Comparison of ENCODE assay signal across 32 cellular contexts in genomic region chr4:109248322-109248895, GRCh38. TPM values are rescaled to one million over a fixed set of nuclear protein-coding genes. Genes with fewer than 3 reads are reported as not detected.
"Had no signal": no experiment of that assay in that cellular context is flagged by ENCODE, and none has a peak within 500 bp of the region (broad histone marks: within the 10 kb centered on the region; RNA-seq: fewer than 3 reads in every experiment).

No MANE protein-coding gene starts in this region.

- H3K27me3 Mint-ChIP-seq: activated CD4-positive, alpha-beta memory T cell treated with anti-CD3 and anti-CD28 coated beads for 36 hours; activated CD4-positive, alpha-beta T cell treated with anti-CD3 and anti-CD28 coated beads for 36 hours; activated CD8-positive, alpha-beta memory T cell treated with anti-CD3 and anti-CD28 coated beads, Interleukin-2, amount 10 ng/mL, durations not matched to agents 7 days and 5 days; activated naive CD8-positive, alpha-beta T cell treated with anti-CD3 and anti-CD28 coated beads, Interleukin-2, amount 10 ng/mL, durations not matched to agents 7 days and 5 days; dendritic cell treated with granulocyte-macrophage colony-stimulating factor and Interleukin-4, amounts not matched to agents 40 ng/mL and 50 ng/mL, for 4 days had no signal

- H3K36me3 Mint-ChIP-seq: activated CD4-positive, alpha-beta memory T cell treated with anti-CD3 and anti-CD28 coated beads for 36 hours; activated CD8-positive, alpha-beta memory T cell treated with anti-CD3 and anti-CD28 coated beads, Interleukin-2, amount 10 ng/mL, durations not matched to agents 7 days and 5 days; activated naive CD4-positive, alpha-beta T cell treated with anti-CD3 and anti-CD28 coated beads, Interleukin-2, amount 50 U/mL, for 72 hours; activated naive CD8-positive, alpha-beta T cell treated with anti-CD3 and anti-CD28 coated beads, Interleukin-2, amount 10 ng/mL, durations not matched to agents 7 days and 5 days had no signal

- H3K4me3 Mint-ChIP-seq: activated CD4-positive, alpha-beta memory T cell treated with anti-CD3 and anti-CD28 coated beads for 36 hours; activated CD4-positive, alpha-beta T cell treated with anti-CD3 and anti-CD28 coated beads for 36 hours; activated CD4-positive, alpha-beta T cell treated with anti-CD3 and anti-CD28 coated beads, Interleukin-2, amount 10 ng/mL, durations not matched to agents 24 days and 14 days; activated CD8-positive, alpha-beta memory T cell treated with anti-CD3 and anti-CD28 coated beads, Interleukin-2, amount 10 ng/mL, durations not matched to agents 7 days and 5 days; activated CD8-positive, alpha-beta T cell treated with anti-CD3 and anti-CD28 coated beads, Interleukin-2, amount 10 ng/mL, durations not matched to agents 7 days and 5 days; activated naive CD4-positive, alpha-beta T cell treated with anti-CD3 and anti-CD28 coated beads for 36 hours; activated naive CD8-positive, alpha-beta T cell treated with anti-CD3 and anti-CD28 coated beads, Interleukin-2, amount 10 ng/mL, durations not matched to agents 7 days and 5 days; activated T-helper 1 cell treated with anti-CD3 and anti-CD28 coated beads, Interleukin-12 subunit alpha, Interleukin-12 subunit beta, Interleukin-2, Interleukin-4 antibody, amounts not matched to agents 30 ng/mL and 10 ng/mL and 1 ng/mL, durations not matched to agents 14 hours and 24 hours and 36 hours; central memory CD8-positive, alpha-beta T cell; dendritic cell treated with granulocyte-macrophage colony-stimulating factor and Interleukin-4, amounts not matched to agents 40 ng/mL and 50 ng/mL, for 4 days; endodermal cell; T-helper 17 cell; T-helper 2 cell treated with Interferon-gamma antibody and Interleukin-4, amounts not matched to agents 5 μg/mL and 100 μg/mL, for 36 hours had no signal

- H3K9me3 Mint-ChIP-seq: activated CD4-positive, alpha-beta memory T cell treated with anti-CD3 and anti-CD28 coated beads for 36 hours; activated CD4-positive, alpha-beta T cell treated with anti-CD3 and anti-CD28 coated beads, Interleukin-2, amount 10 ng/mL, durations not matched to agents 24 days and 14 days; activated naive CD4-positive, alpha-beta T cell treated with anti-CD3 and anti-CD28 coated beads for 36 hours; activated naive CD4-positive, alpha-beta T cell treated with anti-CD3 and anti-CD28 coated beads, Interleukin-2, amount 50 U/mL, for 72 hours; activated T-helper 1 cell treated with anti-CD3 and anti-CD28 coated beads, Interleukin-12 subunit alpha, Interleukin-12 subunit beta, Interleukin-2, Interleukin-4 antibody, amounts not matched to agents 30 ng/mL and 10 ng/mL and 1 ng/mL, durations not matched to agents 14 hours and 24 hours and 36 hours; activated T-helper 2 cell treated with anti-CD3 and anti-CD28 coated beads, Interferon-gamma antibody, Interleukin-2, Interleukin-4, amounts not matched to agents 10 μg/mL and 5 μg/mL and 100 μg/mL, durations not matched to agents 14 hours and 24 hours and 36 hours; central memory CD8-positive, alpha-beta T cell; dendritic cell treated with granulocyte-macrophage colony-stimulating factor and Interleukin-4, amounts not matched to agents 40 ng/mL and 50 ng/mL, for 4 days; endodermal cell; T-helper 2 cell treated with Interferon-gamma antibody and Interleukin-4, amounts not matched to agents 5 μg/mL and 100 μg/mL, for 36 hours had no signal

- H3K27ac Mint-ChIP-seq: activated CD4-positive, alpha-beta memory T cell treated with anti-CD3 and anti-CD28 coated beads for 36 hours; activated CD4-positive, alpha-beta T cell treated with anti-CD3 and anti-CD28 coated beads for 36 hours; activated CD4-positive, alpha-beta T cell treated with anti-CD3 and anti-CD28 coated beads, Interleukin-2, amount 10 ng/mL, durations not matched to agents 24 days and 14 days; activated CD8-positive, alpha-beta memory T cell treated with anti-CD3 and anti-CD28 coated beads, Interleukin-2, amount 10 ng/mL, durations not matched to agents 7 days and 5 days; activated CD8-positive, alpha-beta T cell treated with anti-CD3 and anti-CD28 coated beads, Interleukin-2, amount 10 ng/mL, durations not matched to agents 7 days and 5 days; activated naive CD4-positive, alpha-beta T cell treated with anti-CD3 and anti-CD28 coated beads for 36 hours; activated naive CD4-positive, alpha-beta T cell treated with anti-CD3 and anti-CD28 coated beads, Interleukin-2, amount 50 U/mL, for 72 hours; activated naive CD8-positive, alpha-beta T cell treated with anti-CD3 and anti-CD28 coated beads, Interleukin-2, amount 10 ng/mL, durations not matched to agents 7 days and 5 days; activated T-helper 1 cell treated with anti-CD3 and anti-CD28 coated beads, Interleukin-12 subunit alpha, Interleukin-12 subunit beta, Interleukin-2, Interleukin-4 antibody, amounts not matched to agents 30 ng/mL and 10 ng/mL and 1 ng/mL, durations not matched to agents 14 hours and 24 hours and 36 hours; activated T-helper 2 cell treated with anti-CD3 and anti-CD28 coated beads, Interferon-gamma antibody, Interleukin-2, Interleukin-4, amounts not matched to agents 10 μg/mL and 5 μg/mL and 100 μg/mL, durations not matched to agents 14 hours and 24 hours and 36 hours; dendritic cell treated with granulocyte-macrophage colony-stimulating factor and Interleukin-4, amounts not matched to agents 40 ng/mL and 50 ng/mL, for 4 days; endodermal cell; T-helper 17 cell; T-helper 2 cell treated with Interferon-gamma antibody and Interleukin-4, amounts not matched to agents 5 μg/mL and 100 μg/mL, for 36 hours had no signal

- H3K4me3 ChIP-seq: coronary artery, dorsolateral prefrontal cortex had no signal

- ATAC-seq: activated CD4-positive, alpha-beta T cell treated with anti-CD3 and anti-CD28 coated beads for 36 hours; activated CD8-positive, alpha-beta memory T cell treated with anti-CD3 and anti-CD28 coated beads, Interleukin-2, amount 10 ng/mL, durations not matched to agents 7 days and 5 days; activated CD8-positive, alpha-beta T cell treated with anti-CD3 and anti-CD28 coated beads, Interleukin-2, amount 10 ng/mL, durations not matched to agents 7 days and 5 days; activated naive CD4-positive, alpha-beta T cell treated with anti-CD3 and anti-CD28 coated beads, Interleukin-2, amount 50 U/mL, for 72 hours; esophagus mucosa; T-helper 17 cell had no signal

- DNase-seq: activated CD4-positive, alpha-beta memory T cell treated with anti-CD3 and anti-CD28 coated beads for 36 hours; activated CD4-positive, alpha-beta T cell treated with anti-CD3 and anti-CD28 coated beads for 36 hours; activated CD4-positive, alpha-beta T cell treated with anti-CD3 and anti-CD28 coated beads, Interleukin-2, amount 10 ng/mL, durations not matched to agents 24 days and 14 days; activated CD4-positive, CD25-positive, alpha-beta regulatory T cell; activated CD4-positive, CD25-positive, alpha-beta regulatory T cell treated with anti-CD3 and anti-CD28 coated beads, Interleukin-2, amount 50 U/mL, for 72 hours; activated CD8-positive, alpha-beta memory T cell treated with anti-CD3 and anti-CD28 coated beads, Interleukin-2, amount 10 ng/mL, durations not matched to agents 7 days and 5 days; activated CD8-positive, alpha-beta memory T cell treated with anti-CD3 and anti-CD28 coated beads, Interleukin-2, amount 50 U/mL, for 4 hours; activated CD8-positive, alpha-beta T cell treated with anti-CD3 and anti-CD28 coated beads, Interleukin-2, amount 10 ng/mL, durations not matched to agents 7 days and 5 days; activated effector memory CD4-positive, alpha-beta T cell treated with anti-CD3 and anti-CD28 coated beads, Interleukin-2, amount 50 U/mL, for 16 hours; activated naive CD4-positive, alpha-beta T cell treated with anti-CD3 and anti-CD28 coated beads for 36 hours; activated naive CD8-positive, alpha-beta T cell treated with anti-CD3 and anti-CD28 coated beads, Interleukin-2, amount 10 ng/mL, durations not matched to agents 7 days and 5 days; activated T-cell treated with anti-CD3 and anti-CD28 coated beads, Interleukin-2, amount 50 U/mL, for 1 hour; activated T-cell treated with anti-CD3 and anti-CD28 coated beads, Interleukin-2, amount 50 U/mL, for 48 hours; brain microvascular endothelial cell; dorsolateral prefrontal cortex; effector memory CD4-positive, alpha-beta T cell; endodermal cell; foreskin fibroblast; head of caudate nucleus; T-helper 1 cell; T-helper 17 cell; T1000; WERI-Rb-1 had no signal

- H3K4me1 Mint-ChIP-seq: activated CD4-positive, alpha-beta T cell treated with anti-CD3 and anti-CD28 coated beads for 36 hours; activated CD4-positive, alpha-beta T cell treated with anti-CD3 and anti-CD28 coated beads, Interleukin-2, amount 10 ng/mL, durations not matched to agents 24 days and 14 days; activated CD8-positive, alpha-beta memory T cell treated with anti-CD3 and anti-CD28 coated beads, Interleukin-2, amount 10 ng/mL, durations not matched to agents 7 days and 5 days; activated naive CD8-positive, alpha-beta T cell treated with anti-CD3 and anti-CD28 coated beads, Interleukin-2, amount 10 ng/mL, durations not matched to agents 7 days and 5 days; central memory CD8-positive, alpha-beta T cell; T-helper 17 cell had no signal

RNA-seq across cellular contexts. Expression of gene COL25A1, which starts 54.0 kb away (rescaled TPM):
- total RNA-seq: activated CD4-positive, alpha-beta memory T cell treated with anti-CD3 and anti-CD28 coated beads for 36 hours; activated CD4-positive, alpha-beta T cell treated with anti-CD3 and anti-CD28 coated beads for 36 hours; activated CD4-positive, alpha-beta T cell treated with anti-CD3 and anti-CD28 coated beads, Interleukin-2, amount 10 ng/mL, durations not matched to agents 24 days and 14 days; activated CD8-positive, alpha-beta memory T cell treated with anti-CD3 and anti-CD28 coated beads for 36 hours; activated CD8-positive, alpha-beta memory T cell treated with anti-CD3 and anti-CD28 coated beads, Interleukin-2, amount 10 ng/mL, durations not matched to agents 7 days and 5 days; activated CD8-positive, alpha-beta T cell treated with anti-CD3 and anti-CD28 coated beads, Interleukin-2, amount 10 ng/mL, durations not matched to agents 7 days and 5 days; activated naive CD4-positive, alpha-beta T cell treated with anti-CD3 and anti-CD28 coated beads for 36 hours; activated naive CD4-positive, alpha-beta T cell treated with anti-CD3 and anti-CD28 coated beads, Interleukin-2, amount 50 U/mL, for 72 hours; activated T-helper 1 cell treated with anti-CD3 and anti-CD28 coated beads, Interleukin-12 subunit alpha, Interleukin-12 subunit beta, Interleukin-2, Interleukin-4 antibody, amounts not matched to agents 30 ng/mL and 10 ng/mL and 1 ng/mL, durations not matched to agents 14 hours and 24 hours and 36 hours; activated T-helper 2 cell treated with anti-CD3 and anti-CD28 coated beads, Interferon-gamma antibody, Interleukin-2, Interleukin-4, amounts not matched to agents 10 μg/mL and 5 μg/mL and 100 μg/mL, durations not matched to agents 14 hours and 24 hours and 36 hours had no signal
